ENCODE assay signal across 12 cellular contexts in the genomic region with DNA sequence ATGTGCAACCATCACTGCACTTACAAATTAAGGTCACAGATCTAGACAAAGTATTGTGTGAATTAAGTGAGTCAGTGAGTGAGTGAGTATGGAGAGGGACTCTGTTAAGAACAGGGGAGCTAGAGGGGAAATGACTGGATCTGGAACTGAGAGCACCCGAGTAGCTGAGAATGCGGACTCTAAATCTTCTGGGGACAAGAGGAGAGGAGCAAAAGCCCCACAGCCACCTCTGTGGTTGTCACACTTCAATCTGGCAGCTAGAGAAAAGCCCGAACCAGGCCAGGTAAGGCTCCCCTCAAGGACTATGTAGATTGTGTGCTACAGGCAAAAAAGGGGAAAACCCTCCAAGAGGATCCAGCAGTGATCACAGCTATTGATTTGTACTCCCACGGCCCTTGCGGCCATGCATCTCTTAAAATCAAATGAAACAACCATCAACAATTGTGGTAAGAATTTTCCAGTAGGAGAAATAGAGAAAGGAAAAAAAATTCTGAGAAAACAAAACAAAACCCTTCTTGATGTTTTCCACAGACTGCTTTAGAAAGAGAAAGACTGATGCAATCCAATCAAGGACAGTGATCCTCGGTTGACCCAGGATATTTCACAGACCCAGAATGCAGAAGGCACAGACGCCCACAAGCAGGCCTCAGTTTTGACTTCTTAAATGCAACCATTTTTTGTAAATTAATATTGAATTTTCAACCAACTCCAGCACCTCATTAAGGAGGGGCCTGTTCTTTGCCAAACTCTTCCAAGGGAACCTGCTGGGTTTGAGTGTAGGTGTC.
DNase-seq lines count a peak whose midpoint lies in the region; TF ChIP-seq lines count a peak whose summit lies in the region.
"Had no signal": no experiment of that assay in that cellular context is flagged by ENCODE, and none has a peak within 500 bp of the region (broad histone marks: within the 10 kb centered on the region; RNA-seq: fewer than 3 reads in every experiment).

No MANE protein-coding gene starts in this region.

- H3K27ac ChIP-seq in GM23248, result peak overlapping the region; percentile 30; the same call in 1 of the 2 replicates
- H3K27ac ChIP-seq: right atrium auricular region had no signal

- peaks cover 40% of the 10 kb centered on the region for H3K36me3 Mint-ChIP-seq in nephron progenitor cell (ENCODE audit: low read depth)

- 59 to 63% methylated on average over 7 of the region's 7 CpGs for WGBS in GM23248 (ENCODE audit: low coverage in 1 of 2, low lambda C conversion rate in 2 of 2, missing lambda C conversion rate in 2 of 2), 2 experiments

- H3K4me1 ChIP-seq in GM23248 (ENCODE audit: insufficient read depth), result peaks cover 15% of the 10 kb centered on the region
- H3K4me1 ChIP-seq: right atrium auricular region had no signal

- H3K27me3 ChIP-seq in GM23248 (replicated peaks; ENCODE audit: insufficient read depth), result no peaks in the 10 kb centered on the region
- H3K27me3 ChIP-seq: right atrium auricular region had no signal

- H3K36me3 ChIP-seq in GM23248 (ENCODE audit: low read depth), result no peaks in the 10 kb centered on the region
- H3K36me3 ChIP-seq: right atrium auricular region had no signal

- no peaks in the 10 kb centered on the region for H3K9me3 ChIP-seq in GM23248 (ENCODE audit: low read depth)

- H4K20me1 ChIP-seq in GM23248 (ENCODE audit: insufficient read depth), result no peaks in the 10 kb centered on the region

- in situ Hi-C loops in GM23248 (cut with MboI), result no loop called here

- no peak for TF ChIP-seq CTCF in nephron progenitor cell (IDR thresholded peaks at IDR 0.05)

- H3K9me3 Mint-ChIP-seq in nephron progenitor cell, result peaks cover 46% of the 10 kb centered on the region

- peak; percentile 39 for DNase-seq in activated CD4-positive, alpha-beta T cell treated with anti-CD3 and anti-CD28 coated beads for 48 hours
- DNase-seq in activated CD4-positive, alpha-beta T cell treated with anti-CD3 and anti-CD28 coated beads, Interleukin-2, amount 50 U/mL, for 4 hours, result no peak
- DNase-seq in GM23248, result peak; percentile 52
- DNase-seq in NCI-H69 (lab: John Stamatoyannopoulos, UW), result peak; percentile 43
- no peak for DNase-seq in nephron progenitor cell
- no peak for DNase-seq in HK-2 (ENCODE audit: unreplicated experiment)
- DNase-seq in NCI-H1105 (lab: John Stamatoyannopoulos, UW), result no peak
- DNase-seq in posterior cingulate gyrus, result no peak
- DNase-seq: ACHN, HCEC 1CT, NCI-H2171 had no signal

- no peak overlapping the region for H3K4me3 Mint-ChIP-seq in nephron progenitor cell

- no peak overlapping the region for H3K4me3 ChIP-seq in GM23248
- H3K4me3 ChIP-seq: right atrium auricular region had no signal

- H3K4me2 ChIP-seq in GM23248 (ENCODE audit: unreplicated experiment), result peak overlapping the region; percentile 33

- no peaks in the 10 kb centered on the region for H3K79me2 ChIP-seq in GM23248 (ENCODE audit: insufficient read depth)

- intact Hi-C loops in posterior cingulate gyrus (cut with DNase I), result no loop called here

- peak overlapping the region; percentile 70 for H3K27ac Mint-ChIP-seq in nephron progenitor cell

- peak overlapping the region; percentile 40; the same call in 1 of the 2 replicates for H2AFZ ChIP-seq in GM23248

- no peaks in the 10 kb centered on the region for H3F3A ChIP-seq in GM23248 (ENCODE audit: insufficient read depth)

- no peaks in the 10 kb centered on the region for H3K9me2 ChIP-seq in GM23248 (ENCODE audit: insufficient read depth)

- peaks cover 2% of the 10 kb centered on the region for H3K27me3 Mint-ChIP-seq in nephron progenitor cell (ENCODE audit: low read depth, poor library complexity)

- H3K4me1 Mint-ChIP-seq in nephron progenitor cell, result peaks cover 30% of the 10 kb centered on the region

- H3K9ac ChIP-seq in GM23248, result 0 out of 2 replicates have a peak overlapping the region, but pooled peaks have one; percentile 7

Comparison
In these comparisons a context has a peak if more than half of its experiments do, and no peak if none do; other contexts are left out.
1. DNase-seq: peak in activated CD4-positive, alpha-beta T cell treated with anti-CD3 and anti-CD28 coated beads for 48 hours (single experiment), GM23248 (single experiment) and NCI-H69 (single experiment); none in activated CD4-positive, alpha-beta T cell treated with anti-CD3 and anti-CD28 coated beads, Interleukin-2, amount 50 U/mL, for 4 hours (0 of 2), nephron progenitor cell (single experiment), HK-2 (single experiment), NCI-H1105 (single experiment) and posterior cingulate gyrus (0 of 10).